In genomic region chr6:170156448-170157375, GRCh38 we compare ENCODE assay signal across 30 cellular contexts.
"Had no signal": no experiment of that assay in that cellular context is flagged by ENCODE, and none has a peak within 500 bp of the region (broad histone marks: within the 10 kb centered on the region; RNA-seq: fewer than 3 reads in every experiment).

No MANE protein-coding gene starts in this region.

- H3K9ac ChIP-seq: parathyroid adenoma had no signal

- H3K27me3 ChIP-seq: adrenal gland, body of pancreas, dorsolateral prefrontal cortex, gastrocnemius medialis, thyroid gland had no signal

- H3K27ac ChIP-seq: adrenal gland, body of pancreas, coronary artery, dorsolateral prefrontal cortex, gastrocnemius medialis, parathyroid adenoma, psoas muscle, thyroid gland, WERI-Rb-1 had no signal

- ATAC-seq: activated CD4-positive, CD25-positive, alpha-beta regulatory T cell treated with anti-CD3 and anti-CD28 coated beads, Interleukin-2, amount 50 U/mL, for 24 hours; body of pancreas; gastrocnemius medialis; left lobe of liver; mucosa of descending colon; psoas muscle; T-helper 17 cell had no signal

- H3K36me3 ChIP-seq: adrenal gland, gastrocnemius medialis, thyroid gland, WERI-Rb-1 had no signal

- H3K4me3 ChIP-seq: adrenal gland, body of pancreas, coronary artery, dorsolateral prefrontal cortex, gastrocnemius medialis, mucosa of descending colon, psoas muscle, thyroid gland had no signal

- H3K4me1 ChIP-seq: parathyroid adenoma had no signal

- H3K9me3 ChIP-seq: adrenal gland, body of pancreas, gastrocnemius medialis, mucosa of descending colon, psoas muscle, thyroid gland had no signal

- DNase-seq: activated CD4-positive, alpha-beta memory T cell treated with anti-CD3 and anti-CD28 coated beads for 36 hours; activated CD4-positive, alpha-beta T cell treated with anti-CD3 and anti-CD28 coated beads, Interleukin-2, amount 10 ng/mL, durations not matched to agents 24 days and 14 days; activated CD8-positive, alpha-beta memory T cell treated with anti-CD3 and anti-CD28 coated beads, Interleukin-2, amount 50 U/mL, for 4 hours; activated effector memory CD4-positive, alpha-beta T cell treated with anti-CD3 and anti-CD28 coated beads, Interleukin-2, amount 50 U/mL, for 16 hours; activated naive CD4-positive, alpha-beta T cell treated with anti-CD3 and anti-CD28 coated beads for 36 hours; activated naive CD8-positive, alpha-beta T cell treated with anti-CD3 and anti-CD28 coated beads for 36 hours; activated T-cell treated with anti-CD3 and anti-CD28 coated beads, Interleukin-2, amount 50 U/mL, for 1 hour; adrenal gland; body of pancreas; cerebellar nuclear complex; effector memory CD4-positive, alpha-beta T cell; erythroblast; gastrocnemius medialis; hypothalamus; immature natural killer cell; nephron progenitor cell; stimulated activated CD4-positive, alpha-beta T cell treated with anti-CD3 and anti-CD28 coated beads, Interleukin-12 subunit alpha, Interleukin-12 subunit beta, amount 100 ng/mL, for 4 hours; stimulated activated CD4-positive, alpha-beta T cell treated with anti-CD3 and anti-CD28 coated beads, Interleukin-4, amount 100 ng/mL, for 1 hour; substantia nigra; T1000; thyroid gland; WERI-Rb-1 had no signal
